ENCODE assay signal across 8 cellular contexts in genomic region chr11:62855571-62856332, GRCh38. TPM values are rescaled to one million over a fixed set of nuclear protein-coding genes. Genes with fewer than 3 reads are reported as not detected.
DNase-seq lines count a peak whose midpoint lies in the region; TF ChIP-seq lines count a peak whose summit lies in the region.

No MANE protein-coding gene starts in this region.

- peak overlapping the region; percentile 99 for H3K9ac ChIP-seq in MM.1S (ENCODE audit: low read length)

- H2AFZ ChIP-seq in MM.1S (ENCODE audit: low read length) (peak overlapping the region; percentile 63), neuron (ENCODE audit: low read depth, low read length) (peak overlapping the region; percentile 56)

- peaks cover 61% of the 10 kb centered on the region for H3K36me3 ChIP-seq in HAP-1 (replicated peaks)
- H3K36me3 ChIP-seq in MM.1S (replicated peaks; ENCODE audit: insufficient read depth, low read length): peaks cover 28% of the 10 kb centered on the region
- peaks cover 36% of the 10 kb centered on the region for H3K36me3 ChIP-seq in neuron (ENCODE audit: insufficient read depth, low read length)

- H3K9me3 ChIP-seq in HAP-1: no peaks in the 10 kb centered on the region
- no peaks in the 10 kb centered on the region for H3K9me3 ChIP-seq in MM.1S (replicated peaks; ENCODE audit: insufficient read depth, low read length)
- no peaks in the 10 kb centered on the region for H3K9me3 ChIP-seq in neuron (ENCODE audit: low read length)

- peaks cover 48% of the 10 kb centered on the region for H3F3A ChIP-seq in MM.1S (ENCODE audit: insufficient read depth, low read length)

- in situ Hi-C loops in G401 (cut with HindIII; ENCODE audit: low sequenced_read_pairs) (no loop called here), HAP-1 (cut with MboI; ENCODE audit: low sequenced_read_pairs) (no loop called here)

- peak; percentile 97 for DNase-seq in G401 (ENCODE audit: low spot score)
- peak; percentile 97 to 98 for DNase-seq in HAP-1 (ENCODE audit: low spot score in 2 of 2)
- DNase-seq in MM.1S: peak; percentile 99
- DNase-seq in SHP77 treated with DMSO at 0.1 percent for 48 hours (lab: John Stamatoyannopoulos, UW): peak; percentile 93
- peak; percentile 98 for DNase-seq in activated gamma-delta T cell treated with Interleukin-2 at 50 U/mL for 16 hours
- peak; percentile 98 to 99 for DNase-seq in foreskin fibroblast
- peak; percentile 90 for DNase-seq in stromal cell of bone marrow (ENCODE audit: low read depth)

- no peaks in the 10 kb centered on the region for H3K9me2 ChIP-seq in MM.1S (replicated peaks; ENCODE audit: insufficient read depth, low read length)

- TF ChIP-seq CTCF in MM.1S (IDR thresholded peaks at IDR 0.05; ENCODE audit: low read length): no peak
- no peak for TF ChIP-seq CTCF in foreskin fibroblast (IDR thresholded peaks at IDR 0.05; ENCODE audit: low read depth, low read length)

- H3K4me3 ChIP-seq in HAP-1 (peak overlapping the region; percentile 96), MM.1S (ENCODE audit: low read length) (peak overlapping the region; percentile 100), foreskin fibroblast (ENCODE audit: low read depth in 1 of 2, low read length in 2 of 2) (peak overlapping the region; percentile 84 to 89), neuron (ENCODE audit: low read length) (peak overlapping the region; percentile 94)

- H3K4me1 ChIP-seq in HAP-1 (peaks cover 27% of the 10 kb centered on the region), MM.1S (ENCODE audit: low read length) (peaks cover 24% of the 10 kb centered on the region), neuron (ENCODE audit: insufficient read depth, low read length) (peaks cover 34% of the 10 kb centered on the region)

- H4K20me1 ChIP-seq in MM.1S (ENCODE audit: insufficient read depth, low read length): peaks cover 35% of the 10 kb centered on the region

- peaks cover 56% of the 10 kb centered on the region for H3K79me2 ChIP-seq in MM.1S (ENCODE audit: low read length)

- H3K27me3 ChIP-seq in HAP-1 (ENCODE audit: low read depth) (no peaks in the 10 kb centered on the region), MM.1S (replicated peaks; ENCODE audit: insufficient read depth, low read length) (no peaks in the 10 kb centered on the region), neuron (ENCODE audit: insufficient read depth, low read length) (no peaks in the 10 kb centered on the region)

- peak overlapping the region; percentile 74 for H3K27ac ChIP-seq in MM.1S (ENCODE audit: low read length)

- peak overlapping the region; percentile 74 for H3K4me2 ChIP-seq in MM.1S (ENCODE audit: low read depth, low read length)

RNA-seq across cellular contexts. Expression of gene WDR74, which starts 16.4 kb away (rescaled TPM):
- total RNA-seq in G401 (2014; rRNA removed; shearing (Covaris generic)): 103 and 110 TPM in 2 replicates

RNA-seq across cellular contexts. Expression of gene TEX54, which starts 23.1 kb away (rescaled TPM):
- total RNA-seq in G401 (2014; rRNA removed; shearing (Covaris generic)): not detected in 2 replicates

RNA-seq across cellular contexts. Expression of gene STX5, which starts 23.9 kb away (rescaled TPM):
- total RNA-seq in G401 (2014; rRNA removed; shearing (Covaris generic)): 40.9 and 49.0 TPM in 2 replicates

RNA-seq across cellular contexts. Expression of gene SLC3A2, which starts 24.9 kb away (rescaled TPM):
- 225 and 239 TPM in 2 replicates for total RNA-seq in G401 (2014; rRNA removed; shearing (Covaris generic))

RNA-seq across cellular contexts. Expression of gene NXF1, which starts 50.5 kb away (rescaled TPM):
- total RNA-seq in G401 (2014; rRNA removed; shearing (Covaris generic)): 10.2 and 23.3 TPM in 2 replicates

Comparison
In these comparisons a context has a peak if more than half of its experiments do, and no peak if none do; other contexts are left out.
1. Peak in every context shown above with its lines: DNase-seq, H3K4me3 ChIP-seq and H3K27ac ChIP-seq.